Comparison of ENCODE assay signal across 1 cellular context in genomic region chr5:172456076-172456800, GRCh38.
TF ChIP-seq lines count a peak whose summit lies in the region.

No MANE protein-coding gene starts in this region.

TF ChIP-seq in WTC11, 78 proteins besides CTCF, POLR2A, EP300 and RAD21 (continued from another document):
- no peak for TF ChIP-seq AFF4 (CRISPR knock-in tag; IDR thresholded peaks at IDR 0.05; ENCODE audit: borderline replicate concordance)
- TF ChIP-seq NR3C1 (CRISPR knock-in tag; conservative IDR thresholded peaks at IDR 0.05; ENCODE audit: low read depth) = no peak
- TF ChIP-seq SOX15 (CRISPR knock-in tag; IDR thresholded peaks at IDR 0.05) = no peak
